In genomic region chr14:76516884-76517283, GRCh38 we compare ENCODE assay signal across 29 cellular contexts.
A peak's percentile ranks its signal among the peaks of the same experiment; 100 is the strongest.
DNase-seq lines count a peak whose midpoint lies in the region; ATAC-seq, FAIRE-seq and TF ChIP-seq lines count a peak whose summit lies in the region.
"Had no signal": no experiment of that assay in that cellular context is flagged by ENCODE, and none has a peak within 500 bp of the region (broad histone marks: within the 10 kb centered on the region; RNA-seq: fewer than 3 reads in every experiment).

No MANE protein-coding gene starts in this region.

- no peaks in the 10 kb centered on the region for H3K79me2 ChIP-seq in HepG2 (ENCODE audit: insufficient read depth, low read length)

- H3K27ac ChIP-seq in right lobe of liver (no peak overlapping the region), HepG2 (ENCODE audit: extremely low read length, insufficient read depth, low read length) (no peak overlapping the region)
- H3K27ac ChIP-seq: dorsolateral prefrontal cortex, ovary, testis had no signal

- H3K27me3 ChIP-seq in right lobe of liver (no peaks in the 10 kb centered on the region), HepG2 (ENCODE audit: control insufficient read depth in 1 of 2, insufficient read depth in 2 of 2, low read length in 2 of 2) (peaks cover 0 to 13% of the 10 kb centered on the region in 2 experiments; a peak in 2 of 5 replicates), bronchial epithelial cell (ENCODE audit: control insufficient read depth, insufficient read depth, low read length) (peaks cover 2% of the 10 kb centered on the region)
- H3K27me3 ChIP-seq: dorsolateral prefrontal cortex, ovary, testis had no signal

- POLR2A ChIA-PET in HepG2 (lab: Yijun Ruan, JAX) = no interaction called here
- POLR2A ChIA-PET in activated CD4-positive, alpha-beta memory T cell treated with anti-CD3 and anti-CD28 coated beads for 36 hours (lab: Charles Lee) = no interaction called here

- TF ChIP-seq EP300 in HepG2 (IDR thresholded peaks at IDR 0.05; ENCODE audit: low read depth in 2 of 2, low read length in 2 of 2) = no peak
- no peak for TF ChIP-seq EP300 in HepG2 (CRISPR knock-in tag; IDR thresholded peaks at IDR 0.05; ENCODE audit: borderline replicate concordance)

- 0% methylated on average over 3 of the region's 3 CpGs for WGBS in right lobe of liver (ENCODE audit: insufficient coverage, low coverage, low lambda C conversion rate, missing lambda C conversion rate)
- 0% methylated on average over 2 of the region's 3 CpGs for WGBS in HepG2 (ENCODE audit: low lambda C conversion rate)

- no peaks in the 10 kb centered on the region for H3K36me3 ChIP-seq in right lobe of liver
- no peaks in the 10 kb centered on the region for H3K36me3 ChIP-seq in HepG2 (replicated peaks in 1 of 2; ENCODE audit: control insufficient read depth in 1 of 2, insufficient read depth in 2 of 2, low read length in 2 of 2)
- H3K36me3 ChIP-seq in bronchial epithelial cell (ENCODE audit: control insufficient read depth, insufficient read depth, low read length) = no peaks in the 10 kb centered on the region
- H3K36me3 ChIP-seq: ovary had no signal

- H3K9me3 ChIP-seq in right lobe of liver (no peaks in the 10 kb centered on the region), HepG2 (ENCODE audit: low read length) (no peaks in the 10 kb centered on the region)
- H3K9me3 ChIP-seq: ovary, SK-N-SH, testis had no signal

- no peak overlapping the region for H3K4me2 ChIP-seq in HepG2 (ENCODE audit: low read depth, low read length)
- H3K4me2 ChIP-seq: SK-N-SH had no signal

- no peak overlapping the region for H3K27ac Mint-ChIP-seq in activated CD4-positive, alpha-beta memory T cell treated with anti-CD3 and anti-CD28 coated beads for 36 hours
- H3K27ac Mint-ChIP-seq: activated CD8-positive, alpha-beta T cell treated with anti-CD3 and anti-CD28 coated beads, Interleukin-2, amount 10 ng/mL, durations not matched to agents 7 days and 5 days; activated T-cell treated with anti-CD3 and anti-CD28 coated beads, Interleukin-2, amount 50 U/mL, for 24 hours; memory B cell; stimulated activated effector memory CD8-positive, alpha-beta T cell treated with anti-CD3 and anti-CD28 coated beads, Interleukin-12 subunit alpha, Interleukin-12 subunit beta, amount 100 ng/mL, for 72 hours; WTC11 had no signal

- no TSS peak for BruUV-seq in HepG2 (replicated peaks; lab: Mats Ljungman, UMichigan)

- no peak overlapping the region for H2AFZ ChIP-seq in HepG2 (ENCODE audit: low read length)

- CTCF ChIA-PET in HepG2 (lab: Yijun Ruan, JAX; ENCODE audit: low intra/inter-chr PET ratio, low total read pairs) = no interaction called here
- CTCF ChIA-PET in activated CD4-positive, alpha-beta memory T cell treated with anti-CD3 and anti-CD28 coated beads for 36 hours (lab: Charles Lee) = no interaction called here

- H3K27me3 Mint-ChIP-seq in activated CD4-positive, alpha-beta memory T cell treated with anti-CD3 and anti-CD28 coated beads for 36 hours = peaks cover 15% of the 10 kb centered on the region

- no peaks in the 10 kb centered on the region for H3K36me3 Mint-ChIP-seq in activated CD4-positive, alpha-beta memory T cell treated with anti-CD3 and anti-CD28 coated beads for 36 hours
- H3K36me3 Mint-ChIP-seq: memory B cell; naive B cell; stimulated activated effector memory CD8-positive, alpha-beta T cell treated with anti-CD3 and anti-CD28 coated beads, Interleukin-12 subunit alpha, Interleukin-12 subunit beta, amount 100 ng/mL, for 72 hours had no signal

- no peaks in the 10 kb centered on the region for H3K4me1 Mint-ChIP-seq in activated CD4-positive, alpha-beta memory T cell treated with anti-CD3 and anti-CD28 coated beads for 36 hours (ENCODE audit: low read depth)
- H3K4me1 Mint-ChIP-seq: memory B cell; naive B cell; stimulated activated effector memory CD8-positive, alpha-beta T cell treated with anti-CD3 and anti-CD28 coated beads, Interleukin-12 subunit alpha, Interleukin-12 subunit beta, amount 100 ng/mL, for 72 hours; WTC11 had no signal

- ATAC-seq in right lobe of liver (peak in 3 of 4 donors; percentile 33 to 85 (median 65)), HepG2 (no peak), HG03045 (IDR thresholded peaks at IDR 0.05; ENCODE audit: unreplicated experiment) (no peak), HG03280 (IDR thresholded peaks at IDR 0.05; ENCODE audit: unreplicated experiment) (no peak)
- ATAC-seq: activated CD8-positive, alpha-beta T cell treated with anti-CD3 and anti-CD28 coated beads, Interleukin-2, amount 10 ng/mL, durations not matched to agents 7 days and 5 days; Panc1; sciatic nerve; stimulated activated effector memory CD8-positive, alpha-beta T cell treated with anti-CD3 and anti-CD28 coated beads, Interleukin-12 subunit alpha, Interleukin-12 subunit beta, amount 100 ng/mL, for 72 hours; WTC11 had no signal

- TF ChIP-seq RAD21 in HepG2 (CRISPR knock-in tag; IDR thresholded peaks at IDR 0.05) = no peak

- FAIRE-seq in HepG2 (lab: Jason Lieb, UNC) (no peak), bronchial epithelial cell (lab: Jason Lieb, UNC) (peak; percentile 95), urothelium cell line (lab: Jason Lieb, UNC) (peak; percentile 87)
- FAIRE-seq: frontal cortex, kidney had no signal

- TF ChIP-seq POLR2A in right lobe of liver (IDR thresholded peaks at IDR 0.05) (no peak), HepG2 (IDR thresholded peaks at IDR 0.05; ENCODE audit: insufficient read depth in 1 of 2, low read depth in 2 of 2, low read length in 2 of 2) (no peak)

- no peak for DNase-seq in right lobe of liver
- DNase-seq in HepG2 (ENCODE audit: low spot score) = no peak
- peak; percentile 43 for DNase-seq in NCI-H345 treated with DMSO at 0.1 percent for 48 hours (lab: John Stamatoyannopoulos, UW; ENCODE audit: unreplicated experiment)
- DNase-seq in bronchial epithelial cell (ENCODE audit: low read depth) = peak; percentile 84
- no peak for DNase-seq in urothelium cell line (ENCODE audit: low spot score)
- no peak for DNase-seq in activated CD4-positive, alpha-beta memory T cell treated with anti-CD3 and anti-CD28 coated beads for 36 hours
- DNase-seq: activated CD8-positive, alpha-beta T cell treated with anti-CD3 and anti-CD28 coated beads, Interleukin-2, amount 10 ng/mL, durations not matched to agents 7 days and 5 days; activated naive CD4-positive, alpha-beta T cell treated with anti-CD3 and anti-CD28 coated beads, Interleukin-2, amount 50 U/mL, for 16 hours; activated T-cell treated with anti-CD3 and anti-CD28 coated beads, Interleukin-2, amount 50 U/mL, for 24 hours; anterior cingulate cortex; C1 segment of cervical spinal cord; central memory CD4-positive, alpha-beta T cell; dorsolateral prefrontal cortex; GDM1; GOT3; kidney; naive B cell; NCI-H1092; ovary; SK-N-SH; testis had no signal

- peaks cover 5% of the 10 kb centered on the region for H3K9me3 Mint-ChIP-seq in activated CD4-positive, alpha-beta memory T cell treated with anti-CD3 and anti-CD28 coated beads for 36 hours
- H3K9me3 Mint-ChIP-seq: stimulated activated effector memory CD8-positive, alpha-beta T cell treated with anti-CD3 and anti-CD28 coated beads, Interleukin-12 subunit alpha, Interleukin-12 subunit beta, amount 100 ng/mL, for 72 hours had no signal

- intact Hi-C loops in right lobe of liver (cut with DNase I) (no loop called here), HepG2 (cut with micrococcal nuclease; ENCODE audit: unreplicated experiment) (no loop called here)
- intact Hi-C loops in activated CD4-positive, alpha-beta memory T cell treated with anti-CD3 and anti-CD28 coated beads for 36 hours (cut with micrococcal nuclease) = no loop called here

- no peak overlapping the region for H3K4me3 Mint-ChIP-seq in activated CD4-positive, alpha-beta memory T cell treated with anti-CD3 and anti-CD28 coated beads for 36 hours
- H3K4me3 Mint-ChIP-seq: activated CD8-positive, alpha-beta T cell treated with anti-CD3 and anti-CD28 coated beads, Interleukin-2, amount 10 ng/mL, durations not matched to agents 7 days and 5 days; activated T-cell treated with anti-CD3 and anti-CD28 coated beads, Interleukin-2, amount 50 U/mL, for 24 hours; memory B cell; naive B cell; stimulated activated effector memory CD8-positive, alpha-beta T cell treated with anti-CD3 and anti-CD28 coated beads, Interleukin-12 subunit alpha, Interleukin-12 subunit beta, amount 100 ng/mL, for 72 hours; WTC11 had no signal

- H3K9ac ChIP-seq in HepG2 (ENCODE audit: insufficient read depth, low read depth, low read length) = no peak overlapping the region
- H3K9ac ChIP-seq: SK-N-SH had no signal

- TF ChIP-seq CTCF in right lobe of liver (IDR thresholded peaks at IDR 0.05) (no peak), HepG2 (CRISPR knock-in tag; IDR thresholded peaks at IDR 0.05) (no peak), bronchial epithelial cell (IDR thresholded peaks at IDR 0.05; ENCODE audit: insufficient read depth, low read length, severe bottlenecking) (no peak)

- in situ Hi-C loops in HepG2 (cut with HindIII; ENCODE audit: extremely low pct_ligation_motif_present, low pct_unique_long_range_greater_than_20kb) = no loop called here

- no peak overlapping the region for H3K4me3 ChIP-seq in right lobe of liver
- H3K4me3 ChIP-seq in HepG2 (replicated peaks in 1 of 3; ENCODE audit: insufficient read depth in 1 of 3, low read depth in 2 of 3, low read length in 3 of 3) = no peak overlapping the region
- H3K4me3 ChIP-seq in bronchial epithelial cell (ENCODE audit: low read depth, low read length) = no peak overlapping the region
- H3K4me3 ChIP-seq: dorsolateral prefrontal cortex, ovary, testis had no signal

- no peaks in the 10 kb centered on the region for H4K20me1 ChIP-seq in HepG2 (ENCODE audit: insufficient read depth, low read length)

- H3K4me1 ChIP-seq in right lobe of liver = no peaks in the 10 kb centered on the region
- no peaks in the 10 kb centered on the region for H3K4me1 ChIP-seq in HepG2 (ENCODE audit: insufficient read depth, low read length)
- H3K4me1 ChIP-seq: testis had no signal

TF ChIP-seq in HepG2, 621 proteins besides CTCF, POLR2A, EP300 and RAD21 (continues in another document):
- TF ChIP-seq ZNF335 (CRISPR knock-in tag; IDR thresholded peaks at IDR 0.05) = no peak
- TF ChIP-seq CERS6 (CRISPR knock-in tag; IDR thresholded peaks at IDR 0.05) = no peak
- TF ChIP-seq SETDB1 (CRISPR knock-in tag; IDR thresholded peaks at IDR 0.05; ENCODE audit: borderline replicate concordance) = no peak

Comparison
In these comparisons a context has a peak if more than half of its experiments do, and no peak if none do; other contexts are left out.
1. ATAC-seq: peak in right lobe of liver (3 of 4); none in HepG2 (single experiment), HG03045 (single experiment) and HG03280 (single experiment).
2. DNase-seq: peak in NCI-H345 treated with DMSO at 0.1 percent for 48 hours (single experiment) and bronchial epithelial cell (single experiment); none in right lobe of liver (0 of 3), HepG2 (single experiment), urothelium cell line (single experiment) and activated CD4-positive, alpha-beta memory T cell treated with anti-CD3 and anti-CD28 coated beads for 36 hours (single experiment).